ENCODE assay signal across 12 cellular contexts in the genomic region with DNA sequence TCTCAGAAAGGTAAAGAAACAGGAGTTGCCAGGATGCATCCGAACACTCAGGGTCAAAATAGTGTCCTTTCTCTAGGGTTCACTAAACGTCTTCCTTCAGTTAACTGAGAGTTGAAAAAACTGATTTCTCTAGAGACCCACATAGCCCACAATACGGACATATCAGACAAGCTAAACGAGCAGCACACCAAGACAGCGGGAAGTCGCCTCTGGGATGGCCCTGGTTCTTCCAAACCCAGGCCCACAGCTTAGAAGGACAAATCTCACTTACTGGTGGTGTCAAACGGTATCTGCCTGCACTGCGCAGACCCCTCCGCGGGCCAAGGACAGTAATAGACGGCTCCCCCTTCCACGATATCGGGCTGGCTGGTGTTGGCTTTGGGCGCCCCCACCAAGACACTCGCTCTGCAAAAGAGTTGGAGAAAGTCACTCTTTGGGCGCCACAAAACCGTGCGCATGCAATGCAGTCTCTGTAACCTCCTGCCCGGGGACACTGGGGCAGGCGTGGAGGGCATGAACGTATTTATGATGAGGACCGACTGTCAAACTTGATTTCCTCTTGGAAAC. TPM values are rescaled to one million over a fixed set of nuclear protein-coding genes. Genes with fewer than 3 reads are reported as not detected.
DNase-seq lines count a peak whose midpoint lies in the region; ATAC-seq and TF ChIP-seq lines count a peak whose summit lies in the region.
"Had no signal": no experiment of that assay in that cellular context is flagged by ENCODE, and none has a peak within 500 bp of the region (broad histone marks: within the 10 kb centered on the region; RNA-seq: fewer than 3 reads in every experiment).

No MANE protein-coding gene starts in this region.

- TF ChIP-seq EP300 in ovary (IDR thresholded peaks at IDR 0.05) = no peak

- no peaks in the 10 kb centered on the region for H3K36me3 Mint-ChIP-seq in activated T-helper 17 cell treated with anti-CD3 and anti-CD28 coated beads, Interleukin-2, amount 50 U/mL, for 72 hours (ENCODE audit: low read depth)

- H3K27ac Mint-ChIP-seq in activated T-helper 17 cell treated with anti-CD3 and anti-CD28 coated beads, Interleukin-2, amount 50 U/mL, for 72 hours = no peak overlapping the region

- no peaks in the 10 kb centered on the region for H3K9me3 ChIP-seq in BE2C
- no peaks in the 10 kb centered on the region for H3K9me3 ChIP-seq in ovary
- H3K9me3 ChIP-seq: mucosa of descending colon had no signal

- TF ChIP-seq POLR2A in ovary (IDR thresholded peaks at IDR 0.05) = no peak

- no peaks in the 10 kb centered on the region for H3K9me3 Mint-ChIP-seq in activated T-helper 17 cell treated with anti-CD3 and anti-CD28 coated beads, Interleukin-2, amount 50 U/mL, for 72 hours

- no peak for ATAC-seq in activated T-helper 17 cell treated with anti-CD3 and anti-CD28 coated beads, Interleukin-2, amount 50 U/mL, for 72 hours (replicated peaks)
- peak; percentile 16 to 22 for ATAC-seq in left cardiac atrium

- H3K4me1 Mint-ChIP-seq in activated T-helper 17 cell treated with anti-CD3 and anti-CD28 coated beads, Interleukin-2, amount 50 U/mL, for 72 hours = no peaks in the 10 kb centered on the region

- no peaks in the 10 kb centered on the region for H3K4me1 ChIP-seq in BE2C
- H3K4me1 ChIP-seq in ovary (ENCODE audit: insufficient read depth) = peaks cover 6% of the 10 kb centered on the region

- WGBS in ovary, 3 donors = 10 to 22% (median 15%) methylated on average over 22 of the region's 22 CpGs

- H3K4me3 Mint-ChIP-seq in activated T-helper 17 cell treated with anti-CD3 and anti-CD28 coated beads, Interleukin-2, amount 50 U/mL, for 72 hours = peak overlapping the region; percentile 6

- TF ChIP-seq CTCF in BE2C (IDR thresholded peaks at IDR 0.05; ENCODE audit: low read depth, low read length) (no peak), ovary (IDR thresholded peaks at IDR 0.05) (no peak)

- H3K27me3 Mint-ChIP-seq in activated T-helper 17 cell treated with anti-CD3 and anti-CD28 coated beads, Interleukin-2, amount 50 U/mL, for 72 hours = peaks cover 36% of the 10 kb centered on the region

- no peaks in the 10 kb centered on the region for H3K36me3 ChIP-seq in BE2C
- no peaks in the 10 kb centered on the region for H3K36me3 ChIP-seq in ovary

- intact Hi-C loops in left cardiac atrium (cut with DNase I) = loop anchor here in 1 of 2 donors (10.0 kb wide), 1 partner anchor 284 kb away; no protein-coding TSS in a partner anchor
- intact Hi-C loops in ovary (cut with DNase I) = loop anchor here in 1 of 4 donors (10.0 kb wide), 1 partner anchor 134 kb away; no protein-coding TSS in a partner anchor

- peak; percentile 4 for DNase-seq in BE2C
- DNase-seq in left cardiac atrium = no peak
- DNase-seq in ovary = no peak
- DNase-seq in SHP77 (lab: John Stamatoyannopoulos, UW) = no peak
- DNase-seq in NCI-H2081 (lab: John Stamatoyannopoulos, UW) = no peak
- no peak for DNase-seq in iPS-NIHi7 (ENCODE audit: extremely low spot score)
- DNase-seq in middle frontal gyrus (ENCODE audit: extremely low spot score, low spot score) = no peak
- DNase-seq: GDM1, HCEC 1CT had no signal

- H3K4me3 ChIP-seq in BE2C (ENCODE audit: low read depth, low read length) (no peak overlapping the region), ovary (peak overlapping the region; percentile 54)

- no peak overlapping the region for H3K27ac ChIP-seq in ovary

- H3K27me3 ChIP-seq in BE2C (peaks cover 72% of the 10 kb centered on the region), ovary (no peaks in the 10 kb centered on the region)

RNA-seq across cellular contexts. Expression of a gene that starts 1.1 kb away (rescaled TPM):
- polyA plus RNA-seq in BE2C (2012; ENCODE audit: insufficient read depth, insufficient read length, low read depth) = not detected
- not detected for total RNA-seq in activated T-helper 17 cell treated with anti-CD3 and anti-CD28 coated beads, Interleukin-2, amount 50 U/mL, for 72 hours
- 1 to 10 TPM; 2.7 to 4.5 TPM for total RNA-seq in left cardiac atrium
- 10 to 100 TPM in 3 of 7 donors, 1 to 10 TPM in 4; 4.2 to 32.5 (median 6.8) TPM for total RNA-seq in ovary
- polyA plus RNA-seq in ovary = 10 to 100 TPM in 1 of 2 donors, 1 to 10 TPM in 1; 3.5 to 58.0 TPM
- total RNA-seq: T-helper 1 cell treated with Interleukin-12 subunit alpha and Interleukin-12 subunit beta and Interleukin-4 antibody, amounts not matched to agents 30 ng/mL and 1 ng/mL, for 36 hours had no signal
